In genomic region chr4:1031956-1032795, GRCh38 we compare ENCODE assay signal across 20 cellular contexts. TPM values are rescaled to one million over a fixed set of nuclear protein-coding genes. Genes with fewer than 3 reads are reported as not detected.
DNase-seq lines count a peak whose midpoint lies in the region; ATAC-seq, FAIRE-seq and TF ChIP-seq lines count a peak whose summit lies in the region.
"Had no signal": no experiment of that assay in that cellular context is flagged by ENCODE, and none has a peak within 500 bp of the region (broad histone marks: within the 10 kb centered on the region; RNA-seq: fewer than 3 reads in every experiment).

No MANE protein-coding gene starts in this region.

- no peak overlapping the region for H4K91ac ChIP-seq in H1 (replicated peaks; ENCODE audit: insufficient read length, low read length)

- no peaks in the 10 kb centered on the region for H3K4me1 Mint-ChIP-seq in Calu3 (ENCODE audit: low read depth, unreplicated experiment)
- H3K4me1 Mint-ChIP-seq: activated naive CD4-positive, alpha-beta T cell treated with anti-CD3 and anti-CD28 coated beads, Interleukin-2, amount 50 U/mL, for 24 hours had no signal

- DNase-seq in 8988T (peak; percentile 94), Calu3 (peak; percentile 38), NCI-H2196 treated with DMSO at 0.1 percent for 48 hours (lab: John Stamatoyannopoulos, UW; ENCODE audit: unreplicated experiment) (peak; percentile 35), H1 (ENCODE audit: low read depth in 1 of 2, low spot score in 2 of 2) (no peak), mesenteric fat pad (ENCODE audit: low spot score) (no peak), OCI-M2 (lab: John Stamatoyannopoulos, UW; ENCODE audit: unreplicated experiment) (no peak), cortex of kidney (lab: John Stamatoyannopoulos, UW) (no peak)
- DNase-seq: caudate nucleus; heart left ventricle; left lung; NCI-H1048; NCI-H446 treated with DMSO at 0.1 percent for 48 hours; SHP77 treated with DMSO at 0.1 percent for 48 hours; stimulated activated CD4-positive, alpha-beta T cell treated with anti-CD3 and anti-CD28 coated beads, Interleukin-2, amount 100 ng/mL, for 48 hours had no signal

- no peak overlapping the region for H3K18ac ChIP-seq in H1 (ENCODE audit: extremely low read depth, low read length)

- H3K79me2 ChIP-seq in H1 (ENCODE audit: control insufficient read depth in 1 of 2, insufficient read depth in 2 of 2, low read length in 2 of 2) = no peaks in the 10 kb centered on the region

- H3K79me1 ChIP-seq in H1 (ENCODE audit: low read depth, low read length) = no peaks in the 10 kb centered on the region

- peak in 1 of 2 experiments; percentile 39; a peak in 2 of 4 replicates for TF ChIP-seq RAD21 in H1 (IDR thresholded peaks at IDR 0.05 in 1 of 2, conservative IDR thresholded peaks at IDR 0.05 in 1 of 2; ENCODE audit: low read depth in 2 of 2, low read length in 2 of 2)

- H3K4me3 Mint-ChIP-seq in Calu3 (ENCODE audit: low read depth, unreplicated experiment) = no peak overlapping the region
- H3K4me3 Mint-ChIP-seq: activated naive CD4-positive, alpha-beta T cell treated with anti-CD3 and anti-CD28 coated beads, Interleukin-2, amount 50 U/mL, for 24 hours; nephron had no signal

- no peak overlapping the region for H3K27ac Mint-ChIP-seq in Calu3 (ENCODE audit: unreplicated experiment)
- H3K27ac Mint-ChIP-seq: activated naive CD4-positive, alpha-beta T cell treated with anti-CD3 and anti-CD28 coated beads, Interleukin-2, amount 50 U/mL, for 24 hours; nephron had no signal

- CTCF ChIA-PET in Calu3 (lab: Charles Lee) = no interaction called here
- CTCF ChIA-PET in H1 (lab: Charles Lee; ENCODE audit: partially characterized antibody) = no interaction called here

- no peak overlapping the region for H2BK20ac ChIP-seq in H1 (ENCODE audit: low read length)

- no peak for TF ChIP-seq EP300 in H1 (IDR thresholded peaks at IDR 0.05; ENCODE audit: borderline replicate concordance in 1 of 2, low read depth in 2 of 2, low read length in 2 of 2)

- no peak for FAIRE-seq in H1 (lab: Jason Lieb, UNC)
- FAIRE-seq: H54, TTC549 had no signal

- no peaks in the 10 kb centered on the region for H3K27me3 ChIP-seq in H1 (replicated peaks in 1 of 4; ENCODE audit: control insufficient read depth in 3 of 4, extremely low read depth in 1 of 4, insufficient read depth in 3 of 4, low read length in 3 of 4)

- no peak overlapping the region for H3K14ac ChIP-seq in H1 (ENCODE audit: insufficient read length)

- WGBS in H1 (ENCODE audit: extremely low coverage in 1 of 2, insufficient coverage in 1 of 2, insufficient read length in 1 of 2, insufficient replicate concordance in 2 of 2, low coverage in 1 of 2, low lambda C conversion rate in 2 of 2, missing lambda C conversion rate in 1 of 2), 2 experiments = 87% methylated on average over 27 of the region's 37 CpGs; no CpG with 5 or more reads in 1 of the 2 experiments

- no peaks in the 10 kb centered on the region for H3K27me3 Mint-ChIP-seq in Calu3 (ENCODE audit: unreplicated experiment)
- H3K27me3 Mint-ChIP-seq: activated naive CD4-positive, alpha-beta T cell treated with anti-CD3 and anti-CD28 coated beads, Interleukin-2, amount 50 U/mL, for 24 hours had no signal

- no TSS peak for BruUV-seq in Calu3 (replicated peaks; lab: Mats Ljungman, UMichigan)

- H3K27ac ChIP-seq in H1 (ENCODE audit: low read depth, low read length) = no peak overlapping the region
- H3K27ac ChIP-seq: epithelial cell of prostate, heart left ventricle, left lung had no signal

- no peak overlapping the region for H3K23ac ChIP-seq in H1 (ENCODE audit: insufficient read length)

- peaks cover 10% of the 10 kb centered on the region for H3K36me3 Mint-ChIP-seq in Calu3 (ENCODE audit: insufficient read depth, unreplicated experiment)
- H3K36me3 Mint-ChIP-seq: activated naive CD4-positive, alpha-beta T cell treated with anti-CD3 and anti-CD28 coated beads, Interleukin-2, amount 50 U/mL, for 24 hours had no signal

- no peak for TF ChIP-seq CTCF in Calu3 (IDR thresholded peaks at IDR 0.05; ENCODE audit: unreplicated experiment)
- peak in 1 of 3 experiments; percentile 20; a peak in 1 of 4 replicates for TF ChIP-seq CTCF in H1 (IDR thresholded peaks at IDR 0.05; ENCODE audit: control extremely low read depth in 1 of 3, insufficient read depth in 1 of 3, low read depth in 1 of 3, low read length in 3 of 3)

- no peak overlapping the region for H2AFZ ChIP-seq in H1 (ENCODE audit: low read length)

- H3K4me2 ChIP-seq in H1 (ENCODE audit: insufficient read depth in 1 of 2, low read depth in 2 of 2, low read length in 2 of 2) = no peak overlapping the region

- H3K4ac ChIP-seq in H1 (replicated peaks; ENCODE audit: insufficient read length, low read depth, low read length) = no peak overlapping the region

- H4K20me1 ChIP-seq in H1 (replicated peaks in 1 of 2; ENCODE audit: control insufficient read depth in 1 of 2, insufficient read depth in 2 of 2, low read length in 2 of 2) = peaks cover 0 to 2% of the 10 kb centered on the region in 2 experiments

- no peak for ATAC-seq in GM21515 (IDR thresholded peaks at IDR 0.05; ENCODE audit: unreplicated experiment)
- ATAC-seq: heart left ventricle, left lung had no signal

- H3K9ac ChIP-seq in H1 (replicated peaks in 1 of 4; ENCODE audit: extremely low read depth in 1 of 4, low read depth in 3 of 4, low read length in 3 of 4) = no peak overlapping the region

- no peaks in the 10 kb centered on the region for H3K36me3 ChIP-seq in H1 (ENCODE audit: control insufficient read depth in 2 of 4, insufficient read depth in 4 of 4, low read length in 3 of 4)
- H3K36me3 ChIP-seq: heart left ventricle, left lung had no signal

- H2AK5ac ChIP-seq in H1 (ENCODE audit: low read depth, low read length) = no peak overlapping the region

- H2BK120ac ChIP-seq in H1 (replicated peaks; ENCODE audit: low read depth, low read length) = no peak overlapping the region

- H3K9me3 ChIP-seq in H1 (ENCODE audit: insufficient read depth in 2 of 2, low read depth in 1 of 2, low read length in 1 of 2) = no peaks in the 10 kb centered on the region
- H3K9me3 ChIP-seq: heart left ventricle, left lung had no signal

- H3K23me2 ChIP-seq in H1 (ENCODE audit: low read depth, low read length) = no peaks in the 10 kb centered on the region

- H2BK5ac ChIP-seq in H1 (ENCODE audit: low read depth, low read length) = no peak overlapping the region

- H3K4me3 ChIP-seq in H1 (ENCODE audit: extremely low read depth in 1 of 4, insufficient read depth in 2 of 4, low read depth in 3 of 4, low read length in 4 of 4) = no peak overlapping the region
- H3K4me3 ChIP-seq: heart left ventricle, left lung had no signal

- H4K5ac ChIP-seq in H1 (ENCODE audit: insufficient read length, low read depth, low read length) = no peak overlapping the region

- TF ChIP-seq POLR2A in H1 (IDR thresholded peaks at IDR 0.05; ENCODE audit: control extremely low read depth in 1 of 2, low read depth in 2 of 2, low read length in 2 of 2) = no peak

- peak overlapping the region; percentile 85 for H4K8ac ChIP-seq in H1 (ENCODE audit: extremely low read depth, insufficient read depth, low read length)

- POLR2A ChIA-PET in H1 (lab: Charles Lee; ENCODE audit: partially characterized antibody) = interaction anchor here (0.7 to 2.3 kb wide), 2 partner anchors 15 to 73 kb away, joined by 4 to 7 read pairs; no protein-coding TSS in a partner anchor

- no peak overlapping the region for H2BK15ac ChIP-seq in H1 (ENCODE audit: low read length)

- H2BK12ac ChIP-seq in H1 (ENCODE audit: low read depth, low read length) = no peak overlapping the region

- no peak overlapping the region for H3K56ac ChIP-seq in H1 (replicated peaks; ENCODE audit: insufficient read length, low read depth, low read length)

- intact Hi-C loops in Calu3 (cut with micrococcal nuclease; ENCODE audit: unreplicated experiment) = no loop called here

- no peaks in the 10 kb centered on the region for H3K9me3 Mint-ChIP-seq in Calu3 (ENCODE audit: low read depth, unreplicated experiment)
- H3K9me3 Mint-ChIP-seq: activated naive CD4-positive, alpha-beta T cell treated with anti-CD3 and anti-CD28 coated beads, Interleukin-2, amount 50 U/mL, for 24 hours; nephron had no signal

- peaks cover 0 to 8% (median 0%) of the 10 kb centered on the region in 4 experiments; a peak in 2 of 7 replicates for H3K4me1 ChIP-seq in H1 (replicated peaks in 1 of 4; ENCODE audit: control insufficient read depth in 3 of 4, insufficient read depth in 4 of 4, low read length in 3 of 4)

RNA-seq across cellular contexts. Expression of gene FGFRL1, which starts 20.8 kb away (rescaled TPM):
- total RNA-seq in Calu3 (2022) (36.8 and 43.2 TPM in 2 replicates), mesenteric fat pad (54.1 TPM)
- 18.8 and 18.9 TPM in 2 replicates for total RNA-seq in H1 (2021; fragmentation: NEBNext Ultra II Directional; extraction: Animal tissue kit (Norgen Biotek cat#: 25700))
- polyA plus RNA-seq in H1 (2011; rRNA removed) = 34.6 and 38.9 TPM in 2 replicates
- 27.7 TPM for polyA plus RNA-seq in H1 (2011; cell fraction: cytosol; rRNA removed)
- polyA plus RNA-seq in H1 (2011; cell fraction: nucleus; rRNA removed) = 30.1 TPM
- 12.6 to 21.8 TPM (median 19.7 TPM) in 4 replicates for polyA plus RNA-seq in H1 (2012, experiment 1 of 2)
- 15.6 TPM for polyA plus RNA-seq in H1 (2012, experiment 2 of 2)
- 21.1 TPM for polyA plus RNA-seq in H1 (2013, experiment 1 of 2)
- polyA plus RNA-seq in H1 (2013, experiment 2 of 2) = 22.9 TPM
- polyA minus RNA-seq in H1 (2011; rRNA and poly(A)+ RNA removed) = 72.8 and 101 TPM in 2 replicates
- polyA minus RNA-seq in H1 (2011; cell fraction: cytosol; rRNA and poly(A)+ RNA removed) = 20.7 TPM
- polyA minus RNA-seq in H1 (2011; cell fraction: nucleus; rRNA and poly(A)+ RNA removed) = 22.0 TPM

RNA-seq across cellular contexts. Expression of gene SLC26A1, which starts 39.0 kb away (rescaled TPM):
- total RNA-seq in Calu3 (2022) (0.49 and 0.68 TPM in 2 replicates), mesenteric fat pad (0.22 TPM)
- not detected in 2 replicates for total RNA-seq in H1 (2021; fragmentation: NEBNext Ultra II Directional; extraction: Animal tissue kit (Norgen Biotek cat#: 25700))
- polyA plus RNA-seq in H1 (2011; rRNA removed) = 0.11 and 0.14 TPM in 2 replicates
- 0.10 TPM for polyA plus RNA-seq in H1 (2011; cell fraction: cytosol; rRNA removed)
- 0.57 TPM for polyA plus RNA-seq in H1 (2011; cell fraction: nucleus; rRNA removed)
- polyA plus RNA-seq in H1 (2012, experiment 1 of 2) = 0.20 to 0.67 TPM (median 0.33 TPM) in 4 replicates
- polyA plus RNA-seq in H1 (2012, experiment 2 of 2) = 0.08 TPM
- 0.14 TPM for polyA plus RNA-seq in H1 (2013, experiment 1 of 2)
- polyA plus RNA-seq in H1 (2013, experiment 2 of 2) = 0.06 TPM
- 0.07 and 0.09 TPM in 2 replicates for polyA minus RNA-seq in H1 (2011; rRNA and poly(A)+ RNA removed)
- not detected for polyA minus RNA-seq in H1 (2011; cell fraction: cytosol; rRNA and poly(A)+ RNA removed)
- polyA minus RNA-seq in H1 (2011; cell fraction: nucleus; rRNA and poly(A)+ RNA removed) = 0.20 TPM

RNA-seq across cellular contexts. Expression of gene IDUA, which starts 45.3 kb away (rescaled TPM):
- 36.9 and 38.8 TPM in 2 replicates for total RNA-seq in Calu3 (2022)
- total RNA-seq in H1 (2021; fragmentation: NEBNext Ultra II Directional; extraction: Animal tissue kit (Norgen Biotek cat#: 25700)) = 4.8 and 6.5 TPM in 2 replicates
- polyA plus RNA-seq in H1 (2011; rRNA removed) = 2.8 and 5.8 TPM in 2 replicates
- polyA plus RNA-seq in H1 (2011; cell fraction: cytosol; rRNA removed) = 3.5 TPM
- 30.1 TPM for polyA plus RNA-seq in H1 (2011; cell fraction: nucleus; rRNA removed)
- polyA plus RNA-seq in H1 (2012, experiment 1 of 2) = 1.3 to 4.4 TPM (median 2.7 TPM) in 4 replicates
- polyA plus RNA-seq in H1 (2012, experiment 2 of 2) = 1.2 TPM
- 2.0 TPM for polyA plus RNA-seq in H1 (2013, experiment 1 of 2)
- 2.1 TPM for polyA plus RNA-seq in H1 (2013, experiment 2 of 2)
- 0.93 and 1.1 TPM in 2 replicates for polyA minus RNA-seq in H1 (2011; rRNA and poly(A)+ RNA removed)
- polyA minus RNA-seq in H1 (2011; cell fraction: cytosol; rRNA and poly(A)+ RNA removed) = 2.7 TPM
- 8.1 TPM for polyA minus RNA-seq in H1 (2011; cell fraction: nucleus; rRNA and poly(A)+ RNA removed)
- 34.7 TPM for total RNA-seq in mesenteric fat pad

RNA-seq across cellular contexts. Expression of gene DGKQ, which starts 58.8 kb away (rescaled TPM):
- total RNA-seq in Calu3 (2022) (8.8 and 11.8 TPM in 2 replicates), mesenteric fat pad (10.1 TPM)
- 9.3 and 9.7 TPM in 2 replicates for total RNA-seq in H1 (2021; fragmentation: NEBNext Ultra II Directional; extraction: Animal tissue kit (Norgen Biotek cat#: 25700))
- 7.3 and 14.5 TPM in 2 replicates for polyA plus RNA-seq in H1 (2011; rRNA removed)
- 11.1 TPM for polyA plus RNA-seq in H1 (2011; cell fraction: cytosol; rRNA removed)
- polyA plus RNA-seq in H1 (2011; cell fraction: nucleus; rRNA removed) = 97.1 TPM
- polyA plus RNA-seq in H1 (2012, experiment 1 of 2) = 6.3 to 10.5 TPM (median 9.8 TPM) in 4 replicates
- 5.8 TPM for polyA plus RNA-seq in H1 (2012, experiment 2 of 2)
- polyA plus RNA-seq in H1 (2013, experiment 1 of 2) = 5.9 TPM
- 5.2 TPM for polyA plus RNA-seq in H1 (2013, experiment 2 of 2)
- polyA minus RNA-seq in H1 (2011; rRNA and poly(A)+ RNA removed) = 3.4 and 6.0 TPM in 2 replicates
- polyA minus RNA-seq in H1 (2011; cell fraction: cytosol; rRNA and poly(A)+ RNA removed) = 10.1 TPM
- polyA minus RNA-seq in H1 (2011; cell fraction: nucleus; rRNA and poly(A)+ RNA removed) = 13.6 TPM

Comparison
In these comparisons a context has a peak if more than half of its experiments do, and no peak if none do; other contexts are left out.
1. DNase-seq: peak in 8988T (single experiment), Calu3 (single experiment) and NCI-H2196 treated with DMSO at 0.1 percent for 48 hours (single experiment); none in H1 (0 of 2), mesenteric fat pad (single experiment), OCI-M2 (single experiment) and cortex of kidney (single experiment).